In the genomic region with DNA sequence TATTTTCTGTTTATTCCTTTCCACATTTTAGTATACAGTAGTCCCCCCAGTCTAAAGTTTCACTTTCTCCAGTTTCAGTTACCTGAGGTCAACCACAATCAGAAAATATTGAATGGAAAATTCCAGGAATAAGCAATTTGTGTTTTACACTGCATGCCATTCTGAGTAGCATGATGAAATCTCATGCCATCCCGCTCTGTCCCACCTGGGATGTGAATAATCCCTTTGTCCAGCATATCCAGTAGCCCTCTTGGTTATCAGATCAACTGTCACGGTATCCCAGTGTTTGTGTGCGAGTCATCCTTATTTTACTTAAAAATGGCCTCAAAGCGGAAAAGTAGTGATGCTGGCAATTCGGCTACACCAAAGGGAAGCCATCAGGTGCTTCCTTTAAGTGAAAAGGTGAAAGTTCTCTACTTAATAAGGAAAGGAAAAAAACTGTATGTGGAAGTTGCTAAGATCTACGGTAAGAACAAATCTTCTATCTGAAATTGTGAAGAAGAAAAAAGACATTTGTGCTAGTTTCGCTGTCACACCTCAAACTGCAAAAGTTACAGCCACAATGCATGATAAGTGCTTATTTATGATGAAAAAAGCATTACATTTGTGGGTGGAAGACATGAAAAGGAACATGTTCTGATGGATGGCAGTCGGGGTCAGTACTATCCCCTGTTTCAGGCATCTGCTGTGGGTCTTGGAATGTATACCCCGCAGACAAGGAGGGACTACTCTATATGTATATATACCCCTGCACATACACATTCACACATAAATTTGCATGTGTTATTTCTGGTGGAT, we compare ENCODE assay signal across 1 cellular context.
TF ChIP-seq lines count a peak whose summit lies in the region.

No MANE protein-coding gene starts in this region.

TF ChIP-seq in HCT116, 20 proteins besides CTCF, POLR2A, EP300 and RAD21:
- TF ChIP-seq, protein P1, sequence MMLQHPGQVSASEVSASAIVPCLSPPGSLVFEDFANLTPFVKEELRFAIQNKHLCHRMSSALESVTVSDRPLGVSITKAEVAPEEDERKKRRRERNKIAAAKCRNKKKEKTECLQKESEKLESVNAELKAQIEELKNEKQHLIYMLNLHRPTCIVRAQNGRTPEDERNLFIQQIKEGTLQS (IDR thresholded peaks at IDR 0.05), result peak; percentile 45; the same call in 1 of the 2 replicates
- TF ChIP-seq POLR2AphosphoS5 (IDR thresholded peaks at IDR 0.05; ENCODE audit: low read depth, low read length), result no peak
- TF ChIP-seq CBX3 (IDR thresholded peaks at IDR 0.05; ENCODE audit: low read depth), result 0 out of 2 replicates have a peak, but pooled peaks have one; percentile 25
- no peak for TF ChIP-seq ZFX (IDR thresholded peaks at IDR 0.05)
- no peak for TF ChIP-seq SRF (IDR thresholded peaks at IDR 0.05; ENCODE audit: low read depth)
- TF ChIP-seq JUND (IDR thresholded peaks at IDR 0.05), result peak; percentile 39; the same call in 1 of the 2 replicates
- peak; percentile 63 for TF ChIP-seq SP1 (IDR thresholded peaks at IDR 0.05; ENCODE audit: low read depth)
- TF ChIP-seq CEBPB (IDR thresholded peaks at IDR 0.05; ENCODE audit: low read depth), result peak; percentile 87
- TF ChIP-seq, protein P2, sequence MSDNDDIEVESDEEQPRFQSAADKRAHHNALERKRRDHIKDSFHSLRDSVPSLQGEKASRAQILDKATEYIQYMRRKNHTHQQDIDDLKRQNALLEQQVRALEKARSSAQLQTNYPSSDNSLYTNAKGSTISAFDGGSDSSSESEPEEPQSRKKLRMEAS (IDR thresholded peaks at IDR 0.05), result peak; percentile 34; the same call in 1 of the 2 replicates
TF ChIP-seq in HCT116: peak in this region for 6.
